ENCODE assay signal across 31 cellular contexts in genomic region chr3:131194816-131195215, GRCh38.
DNase-seq lines count a peak whose midpoint lies in the region.
"Had no signal": no experiment of that assay in that cellular context is flagged by ENCODE, and none has a peak within 500 bp of the region (broad histone marks: within the 10 kb centered on the region; RNA-seq: fewer than 3 reads in every experiment).

No MANE protein-coding gene starts in this region.

- no peak overlapping the region for H4K8ac ChIP-seq in trophoblast cell (ENCODE audit: low read depth, low read length)

- no peak overlapping the region for H3K23ac ChIP-seq in trophoblast cell (ENCODE audit: low read length)

- H3K14ac ChIP-seq in trophoblast cell (ENCODE audit: low read length), result no peak overlapping the region

- H4K91ac ChIP-seq in trophoblast cell (ENCODE audit: low read depth, low read length), result no peak overlapping the region

- no peak overlapping the region for H3K27ac ChIP-seq in trophoblast cell (ENCODE audit: low read depth, low read length)
- H3K27ac ChIP-seq: 22Rv1; A549; BLaER1; BLaER1 treated with 17β-estradiol and CSF1 and Interleukin-3, amounts not matched to agents 10 nM and 100 nM; C4-2B had no signal

- H2BK120ac ChIP-seq in trophoblast cell (ENCODE audit: insufficient read depth, low read length, poor library complexity), result no peak overlapping the region

- peak; percentile 8 for DNase-seq in activated CD4-positive, alpha-beta T cell treated with anti-CD3 and anti-CD28 coated beads, Interleukin-2, amount 10 ng/mL, durations not matched to agents 24 days and 14 days
- DNase-seq in activated CD4-positive, alpha-beta T cell treated with anti-CD3 and anti-CD28 coated beads for 48 hours, result no peak
- DNase-seq in trophoblast cell, result peak; percentile 92 to 94
- no peak for DNase-seq in SK-N-DZ (ENCODE audit: low spot score)
- DNase-seq: 8988T; ACHN; AML-193; BE2C; C1 segment of cervical spinal cord; Caco-2; Calu3; CD4-positive, alpha-beta memory T cell; CD4-positive, alpha-beta T cell; CD4-positive, CD25-positive, alpha-beta regulatory T cell; CD8-positive, alpha-beta memory T cell; CD8-positive, alpha-beta T cell; COR-L47; DMS 273 treated with DMSO at 0.1 percent for 48 hours; DMS153; DMS53; DMS79; DMS79 treated with DMSO at 0.1 percent for 48 hours; DND-41; EL had no signal

- no peak overlapping the region for H2AFZ ChIP-seq in trophoblast cell (ENCODE audit: insufficient read depth, low read length, poor library complexity)

- H3K9me3 Mint-ChIP-seq in activated CD4-positive, alpha-beta T cell treated with anti-CD3 and anti-CD28 coated beads, Interleukin-2, amount 10 ng/mL, durations not matched to agents 24 days and 14 days, result no peaks in the 10 kb centered on the region

- no peaks in the 10 kb centered on the region for H3K4me1 Mint-ChIP-seq in activated CD4-positive, alpha-beta T cell treated with anti-CD3 and anti-CD28 coated beads, Interleukin-2, amount 10 ng/mL, durations not matched to agents 24 days and 14 days
- H3K4me1 Mint-ChIP-seq: B cell; CD4-positive, alpha-beta memory T cell; CD8-positive, alpha-beta memory T cell had no signal

- intact Hi-C loops in activated CD4-positive, alpha-beta T cell treated with anti-CD3 and anti-CD28 coated beads, Interleukin-2, amount 10 ng/mL, durations not matched to agents 24 days and 14 days (cut with micrococcal nuclease), result no loop called here

- H4K12ac ChIP-seq in trophoblast cell (ENCODE audit: low read depth, low read length), result no peak overlapping the region

- H2AK5ac ChIP-seq in trophoblast cell (ENCODE audit: low read length), result no peak overlapping the region

- H3K27me3 Mint-ChIP-seq in activated CD4-positive, alpha-beta T cell treated with anti-CD3 and anti-CD28 coated beads, Interleukin-2, amount 10 ng/mL, durations not matched to agents 24 days and 14 days, result no peaks in the 10 kb centered on the region
- H3K27me3 Mint-ChIP-seq: B cell; CD4-positive, alpha-beta memory T cell; CD4-positive, alpha-beta T cell; CD4-positive, CD25-positive, alpha-beta regulatory T cell; CD8-positive, alpha-beta memory T cell had no signal

- no peaks in the 10 kb centered on the region for H3K79me2 ChIP-seq in trophoblast cell (ENCODE audit: control insufficient read depth, insufficient read depth, low read length, poor library complexity)

- H3K9me3 ChIP-seq in trophoblast cell (ENCODE audit: insufficient read depth, low read depth, low read length), result peaks cover 2% of the 10 kb centered on the region
- H3K9me3 ChIP-seq: A549, BE2C, Caco-2 had no signal

- H2BK5ac ChIP-seq in trophoblast cell (ENCODE audit: low read depth, low read length, poor library complexity), result no peak overlapping the region

- H3K4me3 Mint-ChIP-seq in activated CD4-positive, alpha-beta T cell treated with anti-CD3 and anti-CD28 coated beads, Interleukin-2, amount 10 ng/mL, durations not matched to agents 24 days and 14 days, result no peak overlapping the region
- H3K4me3 Mint-ChIP-seq: B cell; CD14-positive monocyte; CD4-positive, alpha-beta memory T cell; CD4-positive, alpha-beta T cell; CD4-positive, CD25-positive, alpha-beta regulatory T cell; CD8-positive, alpha-beta memory T cell; CD8-positive, alpha-beta T cell had no signal

- H3K4me2 ChIP-seq in trophoblast cell (ENCODE audit: low read length), result no peak overlapping the region
- H3K4me2 ChIP-seq: A549; BLaER1; BLaER1 treated with 17β-estradiol and CSF1 and Interleukin-3, amounts not matched to agents 10 nM and 100 nM had no signal

- no peak overlapping the region for H3K4ac ChIP-seq in trophoblast cell (ENCODE audit: low read depth, low read length)

- H3K27ac Mint-ChIP-seq in activated CD4-positive, alpha-beta T cell treated with anti-CD3 and anti-CD28 coated beads, Interleukin-2, amount 10 ng/mL, durations not matched to agents 24 days and 14 days, result no peak overlapping the region
- H3K27ac Mint-ChIP-seq: B cell; CD4-positive, alpha-beta memory T cell; CD4-positive, alpha-beta T cell; CD4-positive, CD25-positive, alpha-beta regulatory T cell; CD8-positive, alpha-beta memory T cell; CD8-positive, alpha-beta T cell had no signal

- H3K9ac ChIP-seq in trophoblast cell (ENCODE audit: low read length), result no peak overlapping the region
- H3K9ac ChIP-seq: BLaER1; BLaER1 treated with 17β-estradiol and CSF1 and Interleukin-3, amounts not matched to agents 10 nM and 100 nM had no signal

- H2BK12ac ChIP-seq in trophoblast cell (ENCODE audit: low read length), result no peak overlapping the region

- no peaks in the 10 kb centered on the region for H3K79me1 ChIP-seq in trophoblast cell (ENCODE audit: low read length)

- H3K36me3 ChIP-seq in trophoblast cell (ENCODE audit: control insufficient read depth in 1 of 2, insufficient read depth in 2 of 2, low read length in 2 of 2), result no peaks in the 10 kb centered on the region
- H3K36me3 ChIP-seq: BE2C; BLaER1; BLaER1 treated with 17β-estradiol and CSF1 and Interleukin-3, amounts not matched to agents 10 nM and 100 nM had no signal

- H3K18ac ChIP-seq in trophoblast cell (ENCODE audit: low read length), result no peak overlapping the region

- H3K36me3 Mint-ChIP-seq in activated CD4-positive, alpha-beta T cell treated with anti-CD3 and anti-CD28 coated beads, Interleukin-2, amount 10 ng/mL, durations not matched to agents 24 days and 14 days (ENCODE audit: low read depth), result no peaks in the 10 kb centered on the region
- H3K36me3 Mint-ChIP-seq: CD14-positive monocyte; CD4-positive, CD25-positive, alpha-beta regulatory T cell; CD8-positive, alpha-beta T cell had no signal

- WGBS in trophoblast cell (ENCODE audit: extremely low coverage, insufficient coverage, insufficient read length), result no CpG with 5 or more reads among the region's 4 CpGs

- H3K27me3 ChIP-seq in trophoblast cell (ENCODE audit: insufficient read depth, low read length), result no peaks in the 10 kb centered on the region
- H3K27me3 ChIP-seq: BE2C; BLaER1; BLaER1 treated with 17β-estradiol and CSF1 and Interleukin-3, amounts not matched to agents 10 nM and 100 nM had no signal

- no peak overlapping the region for H3K4me3 ChIP-seq in trophoblast cell (ENCODE audit: low read depth, low read length)
- H3K4me3 ChIP-seq: A549; BLaER1; BLaER1 treated with 17β-estradiol and CSF1 and Interleukin-3, amounts not matched to agents 10 nM and 100 nM had no signal

- no peaks in the 10 kb centered on the region for H3K4me1 ChIP-seq in trophoblast cell (ENCODE audit: control insufficient read depth in 1 of 2, insufficient read depth in 2 of 2, low read length in 2 of 2)
- H3K4me1 ChIP-seq: A549; BE2C; BLaER1; BLaER1 treated with 17β-estradiol and CSF1 and Interleukin-3, amounts not matched to agents 10 nM and 100 nM; Caco-2 had no signal

Comparison
In these comparisons a context has a peak if more than half of its experiments do, and no peak if none do; other contexts are left out.
1. DNase-seq: peak in activated CD4-positive, alpha-beta T cell treated with anti-CD3 and anti-CD28 coated beads, Interleukin-2, amount 10 ng/mL, durations not matched to agents 24 days and 14 days (single experiment) and trophoblast cell (2 of 2); none in activated CD4-positive, alpha-beta T cell treated with anti-CD3 and anti-CD28 coated beads for 48 hours (single experiment) and SK-N-DZ (single experiment).